In the genomic region with DNA sequence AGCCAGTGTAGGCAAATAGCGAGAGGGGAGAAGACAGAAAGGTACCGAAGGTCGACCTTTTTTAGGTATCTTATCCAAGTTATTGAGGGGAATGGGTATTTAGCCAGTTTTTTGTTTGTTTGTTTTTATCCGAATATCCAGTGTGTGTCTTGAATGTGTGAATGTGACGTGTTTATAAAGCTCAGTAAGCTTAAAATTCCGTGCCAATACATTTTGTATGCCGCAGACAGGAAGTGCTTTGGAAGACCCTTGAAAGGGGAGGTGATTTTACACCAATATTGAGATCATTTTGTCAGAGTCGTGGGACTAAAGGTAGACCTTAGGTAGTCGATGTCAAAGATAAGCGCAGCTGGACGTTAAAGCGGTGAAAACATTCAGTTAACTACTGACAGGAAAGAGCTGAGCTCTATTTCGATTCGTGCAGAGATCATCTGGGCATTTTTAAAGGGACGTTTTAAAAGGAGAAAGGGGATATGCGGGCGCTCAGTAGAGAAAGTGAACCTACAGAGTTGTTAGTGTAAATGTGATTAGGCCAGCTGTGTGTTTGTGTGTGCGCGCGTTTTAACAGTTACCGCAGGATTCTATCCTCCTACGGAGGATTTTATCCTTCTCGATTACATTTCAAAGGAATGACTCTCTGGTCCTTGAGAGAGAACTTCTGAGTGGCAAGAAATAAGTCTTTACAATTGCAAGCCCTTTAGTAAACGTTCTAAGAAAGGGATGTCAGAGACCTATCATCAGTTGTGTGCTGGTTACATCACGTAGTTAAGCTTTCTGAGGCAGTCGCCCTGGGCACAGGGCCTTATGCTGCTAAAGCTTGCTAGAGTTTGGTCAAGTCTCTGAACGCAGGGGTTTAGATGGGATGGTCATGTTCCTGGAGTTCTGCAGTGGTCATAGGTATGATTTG, we compare ENCODE assay signal across 1 cellular context.
A peak's percentile ranks its signal among the peaks of the same experiment; 100 is the strongest.
TF ChIP-seq lines count a peak whose summit lies in the region.

No MANE protein-coding gene starts in this region.

TF ChIP-seq in GM12878, 131 proteins besides CTCF, POLR2A, EP300 and RAD21 (continued from another document):
- TF ChIP-seq, protein P1, sequence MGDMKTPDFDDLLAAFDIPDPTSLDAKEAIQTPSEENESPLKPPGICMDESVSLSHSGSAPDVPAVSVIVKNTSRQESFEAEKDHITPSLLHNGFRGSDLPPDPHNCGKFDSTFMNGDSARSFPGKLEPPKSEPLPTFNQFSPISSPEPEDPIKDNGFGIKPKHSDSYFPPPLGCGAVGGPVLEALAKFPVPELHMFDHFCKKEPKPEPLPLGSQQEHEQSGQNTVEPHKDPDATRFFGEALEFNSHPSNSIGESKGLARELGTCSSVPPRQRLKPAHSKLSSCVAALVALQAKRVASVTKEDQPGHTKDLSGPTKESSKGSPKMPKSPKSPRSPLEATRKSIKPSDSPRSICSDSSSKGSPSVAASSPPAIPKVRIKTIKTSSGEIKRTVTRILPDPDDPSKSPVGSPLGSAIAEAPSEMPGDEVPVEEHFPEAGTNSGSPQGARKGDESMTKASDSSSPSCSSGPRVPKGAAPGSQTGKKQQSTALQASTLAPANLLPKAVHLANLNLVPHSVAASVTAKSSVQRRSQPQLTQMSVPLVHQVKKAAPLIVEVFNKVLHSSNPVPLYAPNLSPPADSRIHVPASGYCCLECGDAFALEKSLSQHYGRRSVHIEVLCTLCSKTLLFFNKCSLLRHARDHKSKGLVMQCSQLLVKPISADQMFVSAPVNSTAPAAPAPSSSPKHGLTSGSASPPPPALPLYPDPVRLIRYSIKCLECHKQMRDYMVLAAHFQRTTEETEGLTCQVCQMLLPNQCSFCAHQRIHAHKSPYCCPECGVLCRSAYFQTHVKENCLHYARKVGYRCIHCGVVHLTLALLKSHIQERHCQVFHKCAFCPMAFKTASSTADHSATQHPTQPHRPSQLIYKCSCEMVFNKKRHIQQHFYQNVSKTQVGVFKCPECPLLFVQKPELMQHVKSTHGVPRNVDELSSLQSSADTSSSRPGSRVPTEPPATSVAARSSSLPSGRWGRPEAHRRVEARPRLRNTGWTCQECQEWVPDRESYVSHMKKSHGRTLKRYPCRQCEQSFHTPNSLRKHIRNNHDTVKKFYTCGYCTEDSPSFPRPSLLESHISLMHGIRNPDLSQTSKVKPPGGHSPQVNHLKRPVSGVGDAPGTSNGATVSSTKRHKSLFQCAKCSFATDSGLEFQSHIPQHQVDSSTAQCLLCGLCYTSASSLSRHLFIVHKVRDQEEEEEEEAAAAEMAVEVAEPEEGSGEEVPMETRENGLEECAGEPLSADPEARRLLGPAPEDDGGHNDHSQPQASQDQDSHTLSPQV (IDR thresholded peaks at IDR 0.05) = no peak
- no peak for TF ChIP-seq EGR1 (IDR thresholded peaks at IDR 0.05; ENCODE audit: borderline replicate concordance in 1 of 2, low read depth in 2 of 2, low read length in 2 of 2)
- TF ChIP-seq, protein P2, sequence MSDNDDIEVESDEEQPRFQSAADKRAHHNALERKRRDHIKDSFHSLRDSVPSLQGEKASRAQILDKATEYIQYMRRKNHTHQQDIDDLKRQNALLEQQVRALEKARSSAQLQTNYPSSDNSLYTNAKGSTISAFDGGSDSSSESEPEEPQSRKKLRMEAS (IDR thresholded peaks at IDR 0.05; ENCODE audit: low read depth, low read length) = no peak
- TF ChIP-seq EED (IDR thresholded peaks at IDR 0.05; ENCODE audit: low read depth) = no peak
- TF ChIP-seq, protein P3, sequence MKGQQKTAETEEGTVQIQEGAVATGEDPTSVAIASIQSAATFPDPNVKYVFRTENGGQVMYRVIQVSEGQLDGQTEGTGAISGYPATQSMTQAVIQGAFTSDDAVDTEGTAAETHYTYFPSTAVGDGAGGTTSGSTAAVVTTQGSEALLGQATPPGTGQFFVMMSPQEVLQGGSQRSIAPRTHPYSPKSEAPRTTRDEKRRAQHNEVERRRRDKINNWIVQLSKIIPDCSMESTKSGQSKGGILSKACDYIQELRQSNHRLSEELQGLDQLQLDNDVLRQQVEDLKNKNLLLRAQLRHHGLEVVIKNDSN (IDR thresholded peaks at IDR 0.05; ENCODE audit: borderline replicate concordance, extremely low read length, insufficient read depth, low read depth, low read length) = no peak
- peak; percentile 1; the same call in 1 of the 2 replicates for TF ChIP-seq RAD51 (IDR thresholded peaks at IDR 0.05)
- no peak for TF ChIP-seq KDM1A (IDR thresholded peaks at IDR 0.05; ENCODE audit: borderline replicate concordance)
- TF ChIP-seq, protein P4, sequence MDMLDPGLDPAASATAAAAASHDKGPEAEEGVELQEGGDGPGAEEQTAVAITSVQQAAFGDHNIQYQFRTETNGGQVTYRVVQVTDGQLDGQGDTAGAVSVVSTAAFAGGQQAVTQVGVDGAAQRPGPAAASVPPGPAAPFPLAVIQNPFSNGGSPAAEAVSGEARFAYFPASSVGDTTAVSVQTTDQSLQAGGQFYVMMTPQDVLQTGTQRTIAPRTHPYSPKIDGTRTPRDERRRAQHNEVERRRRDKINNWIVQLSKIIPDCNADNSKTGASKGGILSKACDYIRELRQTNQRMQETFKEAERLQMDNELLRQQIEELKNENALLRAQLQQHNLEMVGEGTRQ (IDR thresholded peaks at IDR 0.05; ENCODE audit: borderline replicate concordance, low read depth, low read length) = no peak
- no peak for TF ChIP-seq JUND (IDR thresholded peaks at IDR 0.05; ENCODE audit: low read depth, low read length)
- TF ChIP-seq, protein P5, sequence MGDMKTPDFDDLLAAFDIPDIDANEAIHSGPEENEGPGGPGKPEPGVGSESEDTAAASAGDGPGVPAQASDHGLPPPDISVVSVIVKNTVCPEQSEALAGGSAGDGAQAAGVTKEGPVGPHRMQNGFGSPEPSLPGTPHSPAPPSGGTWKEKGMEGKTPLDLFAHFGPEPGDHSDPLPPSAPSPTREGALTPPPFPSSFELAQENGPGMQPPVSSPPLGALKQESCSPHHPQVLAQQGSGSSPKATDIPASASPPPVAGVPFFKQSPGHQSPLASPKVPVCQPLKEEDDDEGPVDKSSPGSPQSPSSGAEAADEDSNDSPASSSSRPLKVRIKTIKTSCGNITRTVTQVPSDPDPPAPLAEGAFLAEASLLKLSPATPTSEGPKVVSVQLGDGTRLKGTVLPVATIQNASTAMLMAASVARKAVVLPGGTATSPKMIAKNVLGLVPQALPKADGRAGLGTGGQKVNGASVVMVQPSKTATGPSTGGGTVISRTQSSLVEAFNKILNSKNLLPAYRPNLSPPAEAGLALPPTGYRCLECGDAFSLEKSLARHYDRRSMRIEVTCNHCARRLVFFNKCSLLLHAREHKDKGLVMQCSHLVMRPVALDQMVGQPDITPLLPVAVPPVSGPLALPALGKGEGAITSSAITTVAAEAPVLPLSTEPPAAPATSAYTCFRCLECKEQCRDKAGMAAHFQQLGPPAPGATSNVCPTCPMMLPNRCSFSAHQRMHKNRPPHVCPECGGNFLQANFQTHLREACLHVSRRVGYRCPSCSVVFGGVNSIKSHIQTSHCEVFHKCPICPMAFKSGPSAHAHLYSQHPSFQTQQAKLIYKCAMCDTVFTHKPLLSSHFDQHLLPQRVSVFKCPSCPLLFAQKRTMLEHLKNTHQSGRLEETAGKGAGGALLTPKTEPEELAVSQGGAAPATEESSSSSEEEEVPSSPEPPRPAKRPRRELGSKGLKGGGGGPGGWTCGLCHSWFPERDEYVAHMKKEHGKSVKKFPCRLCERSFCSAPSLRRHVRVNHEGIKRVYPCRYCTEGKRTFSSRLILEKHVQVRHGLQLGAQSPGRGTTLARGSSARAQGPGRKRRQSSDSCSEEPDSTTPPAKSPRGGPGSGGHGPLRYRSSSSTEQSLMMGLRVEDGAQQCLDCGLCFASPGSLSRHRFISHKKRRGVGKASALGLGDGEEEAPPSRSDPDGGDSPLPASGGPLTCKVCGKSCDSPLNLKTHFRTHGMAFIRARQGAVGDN (IDR thresholded peaks at IDR 0.05) = no peak
- TF ChIP-seq RB1 (IDR thresholded peaks at IDR 0.05; ENCODE audit: borderline replicate concordance) = no peak
- TF ChIP-seq SIN3A (IDR thresholded peaks at IDR 0.05; ENCODE audit: low read depth, low read length) = 0 out of 2 replicates have a peak, but pooled peaks have one; percentile 1
- TF ChIP-seq TAF1 (IDR thresholded peaks at IDR 0.05; ENCODE audit: borderline replicate concordance, low read depth, low read length) = no peak
- TF ChIP-seq LARP7 (IDR thresholded peaks at IDR 0.05) = no peak
- peak; percentile 6; the same call in 1 of the 2 replicates for TF ChIP-seq SPI1 (IDR thresholded peaks at IDR 0.05; ENCODE audit: borderline replicate concordance, insufficient read depth, low read depth, low read length)
- TF ChIP-seq, protein P6, sequence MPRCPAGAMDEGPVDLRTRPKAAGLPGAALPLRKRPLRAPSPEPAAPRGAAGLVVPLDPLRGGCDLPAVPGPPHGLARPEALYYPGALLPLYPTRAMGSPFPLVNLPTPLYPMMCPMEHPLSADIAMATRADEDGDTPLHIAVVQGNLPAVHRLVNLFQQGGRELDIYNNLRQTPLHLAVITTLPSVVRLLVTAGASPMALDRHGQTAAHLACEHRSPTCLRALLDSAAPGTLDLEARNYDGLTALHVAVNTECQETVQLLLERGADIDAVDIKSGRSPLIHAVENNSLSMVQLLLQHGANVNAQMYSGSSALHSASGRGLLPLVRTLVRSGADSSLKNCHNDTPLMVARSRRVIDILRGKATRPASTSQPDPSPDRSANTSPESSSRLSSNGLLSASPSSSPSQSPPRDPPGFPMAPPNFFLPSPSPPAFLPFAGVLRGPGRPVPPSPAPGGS (IDR thresholded peaks at IDR 0.05; ENCODE audit: borderline replicate concordance, insufficient read depth, low read depth, low read length, poor library complexity, severe bottlenecking) = no peak
- no peak for TF ChIP-seq ZSCAN29 (IDR thresholded peaks at IDR 0.05)
- TF ChIP-seq SREBF2 (IDR thresholded peaks at IDR 0.05; ENCODE audit: low read length) = no peak
- TF ChIP-seq MYB (IDR thresholded peaks at IDR 0.05; ENCODE audit: borderline replicate concordance, low read depth, low read length) = no peak
- TF ChIP-seq CREB1 (IDR thresholded peaks at IDR 0.05; ENCODE audit: low read depth) = no peak
- TF ChIP-seq, protein P7, sequence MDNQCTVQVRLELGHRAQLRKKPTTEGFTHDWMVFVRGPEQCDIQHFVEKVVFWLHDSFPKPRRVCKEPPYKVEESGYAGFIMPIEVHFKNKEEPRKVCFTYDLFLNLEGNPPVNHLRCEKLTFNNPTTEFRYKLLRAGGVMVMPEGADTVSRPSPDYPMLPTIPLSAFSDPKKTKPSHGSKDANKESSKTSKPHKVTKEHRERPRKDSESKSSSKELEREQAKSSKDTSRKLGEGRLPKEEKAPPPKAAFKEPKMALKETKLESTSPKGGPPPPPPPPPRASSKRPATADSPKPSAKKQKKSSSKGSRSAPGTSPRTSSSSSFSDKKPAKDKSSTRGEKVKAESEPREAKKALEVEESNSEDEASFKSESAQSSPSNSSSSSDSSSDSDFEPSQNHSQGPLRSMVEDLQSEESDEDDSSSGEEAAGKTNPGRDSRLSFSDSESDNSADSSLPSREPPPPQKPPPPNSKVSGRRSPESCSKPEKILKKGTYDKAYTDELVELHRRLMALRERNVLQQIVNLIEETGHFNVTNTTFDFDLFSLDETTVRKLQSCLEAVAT (IDR thresholded peaks at IDR 0.05) = peak; percentile 93
